In the genomic region with DNA sequence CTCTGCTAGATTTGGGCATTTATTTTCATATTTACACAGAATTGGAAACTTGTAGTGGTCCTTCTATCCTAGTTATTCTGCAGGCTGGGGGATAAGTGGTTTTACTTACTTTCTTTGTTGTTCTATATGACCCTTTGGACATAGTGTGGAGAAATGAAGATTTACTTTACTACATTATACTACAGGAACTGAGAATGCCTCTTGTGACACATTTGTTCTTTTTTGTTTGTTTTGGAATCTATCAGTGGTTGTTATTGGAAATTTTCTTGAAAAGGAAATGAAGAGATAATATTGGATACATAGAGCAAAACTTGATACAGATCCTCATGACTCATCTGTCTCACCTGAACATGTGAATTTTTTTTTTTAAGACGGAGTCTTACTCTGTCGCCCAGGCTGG, we compare ENCODE assay signal across 23 cellular contexts.
A peak's percentile ranks its signal among the peaks of the same experiment; 100 is the strongest.
DNase-seq lines count a peak whose midpoint lies in the region; ATAC-seq and TF ChIP-seq lines count a peak whose summit lies in the region.
"Had no signal": no experiment of that assay in that cellular context is flagged by ENCODE, and none has a peak within 500 bp of the region (broad histone marks: within the 10 kb centered on the region; RNA-seq: fewer than 3 reads in every experiment).

No MANE protein-coding gene starts in this region.

- POLR2A ChIA-PET in activated CD4-positive, alpha-beta memory T cell treated with anti-CD3 and anti-CD28 coated beads for 36 hours (lab: Charles Lee) = no interaction called here

- H3K4me1 ChIP-seq in neural progenitor cell = no peaks in the 10 kb centered on the region
- H3K4me1 ChIP-seq: BLaER1 treated with 17β-estradiol and CSF1 and Interleukin-3, amounts not matched to agents 10 nM and 100 nM had no signal

- H3K4me3 ChIP-seq in LNCaP clone FGC (ENCODE audit: low read depth, low read length) (no peak overlapping the region), neural progenitor cell (no peak overlapping the region)
- H3K4me3 ChIP-seq: BLaER1 treated with 17β-estradiol and CSF1 and Interleukin-3, amounts not matched to agents 10 nM and 100 nM; GM12878 had no signal

- no peaks in the 10 kb centered on the region for H4K20me1 ChIP-seq in neural progenitor cell (ENCODE audit: low read depth)
- H4K20me1 ChIP-seq: BLaER1 treated with 17β-estradiol and CSF1 and Interleukin-3, amounts not matched to agents 10 nM and 100 nM had no signal

- H3K79me2 ChIP-seq in neural progenitor cell (ENCODE audit: low read depth) = no peaks in the 10 kb centered on the region

- DNase-seq in LNCaP clone FGC (ENCODE audit: low read depth) (peak; percentile 91), neural progenitor cell (ENCODE audit: low spot score) (no peak), hypothalamus (lab: John Stamatoyannopoulos, UW) (no peak)
- DNase-seq in activated CD4-positive, alpha-beta memory T cell treated with anti-CD3 and anti-CD28 coated beads for 36 hours = no peak
- DNase-seq: 8988T; AML-193; CD4-positive, alpha-beta memory T cell; CD4-positive, CD25-positive, alpha-beta regulatory T cell; CD8-positive, alpha-beta memory T cell; COR-L47; DMS 273 treated with DMSO at 0.1 percent for 48 hours; DMS153; DMS53; DMS79; DND-41; EL; GDM1 had no signal

- H3K4me3 Mint-ChIP-seq in neural progenitor cell = no peak overlapping the region
- H3K4me3 Mint-ChIP-seq in activated CD4-positive, alpha-beta memory T cell treated with anti-CD3 and anti-CD28 coated beads for 36 hours = no peak overlapping the region
- H3K4me3 Mint-ChIP-seq: B cell; CD14-positive monocyte; CD4-positive, alpha-beta memory T cell; CD4-positive, CD25-positive, alpha-beta regulatory T cell; CD8-positive, alpha-beta memory T cell had no signal

- H3K4me2 ChIP-seq in neural progenitor cell = no peak overlapping the region
- H3K4me2 ChIP-seq: BLaER1 treated with 17β-estradiol and CSF1 and Interleukin-3, amounts not matched to agents 10 nM and 100 nM had no signal

- no peak overlapping the region for H3K9ac ChIP-seq in neural progenitor cell
- H3K9ac ChIP-seq: BLaER1 treated with 17β-estradiol and CSF1 and Interleukin-3, amounts not matched to agents 10 nM and 100 nM had no signal

- H3K27me3 Mint-ChIP-seq in neural progenitor cell (ENCODE audit: insufficient read depth, low read depth) = no peaks in the 10 kb centered on the region
- peaks cover 4% of the 10 kb centered on the region for H3K27me3 Mint-ChIP-seq in activated CD4-positive, alpha-beta memory T cell treated with anti-CD3 and anti-CD28 coated beads for 36 hours

- no peaks in the 10 kb centered on the region for H3K9me3 Mint-ChIP-seq in neural progenitor cell
- no peaks in the 10 kb centered on the region for H3K9me3 Mint-ChIP-seq in activated CD4-positive, alpha-beta memory T cell treated with anti-CD3 and anti-CD28 coated beads for 36 hours
- H3K9me3 Mint-ChIP-seq: CD4-positive, alpha-beta memory T cell; CD8-positive, alpha-beta memory T cell had no signal

- H3K9me3 ChIP-seq in neural progenitor cell (ENCODE audit: low read depth) = no peaks in the 10 kb centered on the region
- H3K9me3 ChIP-seq: BLaER1 treated with 17β-estradiol and CSF1 and Interleukin-3, amounts not matched to agents 10 nM and 100 nM had no signal

- TF ChIP-seq CTCF in C4-2B (conservative IDR thresholded peaks at IDR 0.05) (no peak), LNCaP clone FGC (IDR thresholded peaks at IDR 0.05; ENCODE audit: control insufficient read depth, extremely low read depth, insufficient read depth) (no peak), neural progenitor cell (IDR thresholded peaks at IDR 0.05) (no peak)

- no peaks in the 10 kb centered on the region for H3K36me3 ChIP-seq in neural progenitor cell
- H3K36me3 ChIP-seq: BLaER1 treated with 17β-estradiol and CSF1 and Interleukin-3, amounts not matched to agents 10 nM and 100 nM had no signal

- H2AFZ ChIP-seq in neural progenitor cell (replicated peaks) = peak overlapping the region; percentile 37

- intact Hi-C loops in activated CD4-positive, alpha-beta memory T cell treated with anti-CD3 and anti-CD28 coated beads for 36 hours (cut with micrococcal nuclease) = no loop called here

- H3F3A ChIP-seq in neural progenitor cell (ENCODE audit: low read depth) = no peaks in the 10 kb centered on the region

- no peaks in the 10 kb centered on the region for H3K4me1 Mint-ChIP-seq in neural progenitor cell
- H3K4me1 Mint-ChIP-seq in activated CD4-positive, alpha-beta memory T cell treated with anti-CD3 and anti-CD28 coated beads for 36 hours (ENCODE audit: low read depth) = no peaks in the 10 kb centered on the region
- H3K4me1 Mint-ChIP-seq: B cell; CD14-positive monocyte; CD4-positive, alpha-beta memory T cell; CD4-positive, CD25-positive, alpha-beta regulatory T cell; CD8-positive, alpha-beta memory T cell had no signal

- H3K27ac ChIP-seq in C4-2B = peak overlapping the region; percentile 71
- no peak overlapping the region for H3K27ac ChIP-seq in neural progenitor cell
- H3K27ac ChIP-seq: BLaER1 treated with 17β-estradiol and CSF1 and Interleukin-3, amounts not matched to agents 10 nM and 100 nM had no signal

- CTCF ChIA-PET in activated CD4-positive, alpha-beta memory T cell treated with anti-CD3 and anti-CD28 coated beads for 36 hours (lab: Charles Lee) = no interaction called here

- no peaks in the 10 kb centered on the region for H3K36me3 Mint-ChIP-seq in neural progenitor cell
- H3K36me3 Mint-ChIP-seq in activated CD4-positive, alpha-beta memory T cell treated with anti-CD3 and anti-CD28 coated beads for 36 hours = no peaks in the 10 kb centered on the region
- H3K36me3 Mint-ChIP-seq: CD14-positive monocyte; CD4-positive, alpha-beta memory T cell; CD4-positive, CD25-positive, alpha-beta regulatory T cell; CD8-positive, alpha-beta memory T cell had no signal

- no peaks in the 10 kb centered on the region for H3K27me3 ChIP-seq in neural progenitor cell
- H3K27me3 ChIP-seq: BLaER1 treated with 17β-estradiol and CSF1 and Interleukin-3, amounts not matched to agents 10 nM and 100 nM had no signal

- H3K27ac Mint-ChIP-seq in neural progenitor cell = no peak overlapping the region
- H3K27ac Mint-ChIP-seq in activated CD4-positive, alpha-beta memory T cell treated with anti-CD3 and anti-CD28 coated beads for 36 hours = no peak overlapping the region
- H3K27ac Mint-ChIP-seq: B cell; CD14-positive monocyte; CD4-positive, alpha-beta memory T cell; CD4-positive, CD25-positive, alpha-beta regulatory T cell; CD8-positive, alpha-beta memory T cell had no signal

- ATAC-seq in activated CD4-positive, CD25-positive, alpha-beta regulatory T cell treated with anti-CD3 and anti-CD28 coated beads, Interleukin-2, amount 50 U/mL, for 24 hours = no peak
- ATAC-seq: GM12878 had no signal
